9 cellular contexts compared by ENCODE assay signal in genomic region chr13:102724923-102725322, GRCh38. TPM values are rescaled to one million over a fixed set of nuclear protein-coding genes. Genes with fewer than 3 reads are reported as not detected.
DNase-seq lines count a peak whose midpoint lies in the region; ATAC-seq and TF ChIP-seq lines count a peak whose summit lies in the region.
"Had no signal": no experiment of that assay in that cellular context is flagged by ENCODE, and none has a peak within 500 bp of the region (broad histone marks: within the 10 kb centered on the region; RNA-seq: fewer than 3 reads in every experiment).

No MANE protein-coding gene starts in this region.

- H3K4me1 ChIP-seq in RWPE2 (ENCODE audit: insufficient read depth, poor library complexity, severe bottlenecking) (peaks cover 10% of the 10 kb centered on the region), upper lobe of right lung (peaks cover 9% of the 10 kb centered on the region), colonic mucosa (no peaks in the 10 kb centered on the region)

- H3K36me3 ChIP-seq in RWPE2 (ENCODE audit: low read depth) (no peaks in the 10 kb centered on the region), upper lobe of right lung (no peaks in the 10 kb centered on the region), colonic mucosa (no peaks in the 10 kb centered on the region)

- H3K9me3 Mint-ChIP-seq in T-helper 2 cell treated with Interferon-gamma antibody and Interleukin-4, amounts not matched to agents 5 μg/mL and 100 μg/mL, for 36 hours = no peaks in the 10 kb centered on the region

- no peak overlapping the region for H3K27ac ChIP-seq in HL-60 (replicated peaks)
- H3K27ac ChIP-seq in RWPE2 (ENCODE audit: poor library complexity, severe bottlenecking) = no peak overlapping the region
- H3K27ac ChIP-seq in upper lobe of right lung = no peak overlapping the region
- H3K27ac ChIP-seq in colonic mucosa = no peak overlapping the region

- H3K4me3 Mint-ChIP-seq in T-helper 2 cell treated with Interferon-gamma antibody and Interleukin-4, amounts not matched to agents 5 μg/mL and 100 μg/mL, for 36 hours = no peak overlapping the region

- H3K4me1 Mint-ChIP-seq in T-helper 2 cell treated with Interferon-gamma antibody and Interleukin-4, amounts not matched to agents 5 μg/mL and 100 μg/mL, for 36 hours (ENCODE audit: low read depth) = peaks cover 6% of the 10 kb centered on the region

- peaks cover 4% of the 10 kb centered on the region for H3K27me3 ChIP-seq in HL-60 (ENCODE audit: insufficient read depth, poor library complexity, severe bottlenecking)
- no peaks in the 10 kb centered on the region for H3K27me3 ChIP-seq in RWPE2 (ENCODE audit: insufficient read depth, poor library complexity, severe bottlenecking)
- no peaks in the 10 kb centered on the region for H3K27me3 ChIP-seq in upper lobe of right lung
- no peaks in the 10 kb centered on the region for H3K27me3 ChIP-seq in colonic mucosa

- intact Hi-C loops in upper lobe of right lung (cut with DNase I) (no loop called here), colonic mucosa (cut with DNase I) (loop anchor here (2.0 kb wide), 1 partner anchor 144 kb away; no protein-coding TSS in a partner anchor)

- H3K4me3 ChIP-seq in HL-60 (replicated peaks; ENCODE audit: insufficient read depth, low read length) (no peak overlapping the region), RWPE2 (ENCODE audit: severe bottlenecking) (no peak overlapping the region), upper lobe of right lung (no peak overlapping the region), colonic mucosa (no peak overlapping the region)

- no peak overlapping the region for H3K9ac ChIP-seq in colonic mucosa (ENCODE audit: low read depth in 2 of 2, low read length in 2 of 2)

- TF ChIP-seq CTCF in HL-60 (IDR thresholded peaks at IDR 0.05; ENCODE audit: insufficient read depth, low read length) (peak; percentile 58), RWPE2 (IDR thresholded peaks at IDR 0.05; ENCODE audit: poor library complexity, severe bottlenecking) (peak; percentile 89), upper lobe of right lung (IDR thresholded peaks at IDR 0.05) (peak; percentile 48), colonic mucosa (IDR thresholded peaks at IDR 0.05) (no peak)

- ATAC-seq in RWPE2 (ENCODE audit: low read depth) (peak; percentile 90), upper lobe of right lung (peak; percentile 89), GM21390 (IDR thresholded peaks at IDR 0.05; ENCODE audit: unreplicated experiment) (no peak)

- no peaks in the 10 kb centered on the region for H3K9me3 ChIP-seq in RWPE2 (ENCODE audit: severe bottlenecking)
- H3K9me3 ChIP-seq in upper lobe of right lung = no peaks in the 10 kb centered on the region
- H3K9me3 ChIP-seq in colonic mucosa = no peaks in the 10 kb centered on the region

- DNase-seq in GF-D8 (lab: John Stamatoyannopoulos, UW) (peak; percentile 57), HL-60 (ENCODE audit: low read depth in 1 of 2, low spot score in 1 of 2) (peak in 1 of 2 experiments; percentile 47), RWPE2 (ENCODE audit: low spot score) (no peak), glomerular visceral epithelial cell (ENCODE audit: extremely low spot score) (peak; percentile 60), upper lobe of right lung (no peak), colonic mucosa (no peak)
- DNase-seq in T-helper 2 cell treated with Interferon-gamma antibody and Interleukin-4, amounts not matched to agents 5 μg/mL and 100 μg/mL, for 36 hours (ENCODE audit: low spot score) = no peak

- no peak overlapping the region for H3K27ac Mint-ChIP-seq in T-helper 2 cell treated with Interferon-gamma antibody and Interleukin-4, amounts not matched to agents 5 μg/mL and 100 μg/mL, for 36 hours

- no peaks in the 10 kb centered on the region for H3K36me3 Mint-ChIP-seq in T-helper 2 cell treated with Interferon-gamma antibody and Interleukin-4, amounts not matched to agents 5 μg/mL and 100 μg/mL, for 36 hours (ENCODE audit: low read depth)

- peaks cover 17% of the 10 kb centered on the region for H3K27me3 Mint-ChIP-seq in T-helper 2 cell treated with Interferon-gamma antibody and Interleukin-4, amounts not matched to agents 5 μg/mL and 100 μg/mL, for 36 hours (ENCODE audit: low read depth)

RNA-seq across cellular contexts. Expression of gene METTL21C, which starts 30.1 kb away (rescaled TPM):
- total RNA-seq in upper lobe of right lung (not detected), colonic mucosa (not detected)
- total RNA-seq: mononuclear cell had no signal

RNA-seq across cellular contexts. Expression of gene TEX30, which starts 48.7 kb away (rescaled TPM):
- 5.8 TPM for total RNA-seq in upper lobe of right lung
- total RNA-seq in colonic mucosa = 1 to 10 TPM; 3.7 to 8.3 TPM

Comparison
In these comparisons a context has a peak if more than half of its experiments do, and no peak if none do; other contexts are left out.
1. DNase-seq: peak in GF-D8 (single experiment) and glomerular visceral epithelial cell (single experiment); none in RWPE2 (single experiment), upper lobe of right lung (single experiment), T-helper 2 cell treated with Interferon-gamma antibody and Interleukin-4, amounts not matched to agents 5 μg/mL and 100 μg/mL, for 36 hours (single experiment) and colonic mucosa (single experiment).